In the genomic region with DNA sequence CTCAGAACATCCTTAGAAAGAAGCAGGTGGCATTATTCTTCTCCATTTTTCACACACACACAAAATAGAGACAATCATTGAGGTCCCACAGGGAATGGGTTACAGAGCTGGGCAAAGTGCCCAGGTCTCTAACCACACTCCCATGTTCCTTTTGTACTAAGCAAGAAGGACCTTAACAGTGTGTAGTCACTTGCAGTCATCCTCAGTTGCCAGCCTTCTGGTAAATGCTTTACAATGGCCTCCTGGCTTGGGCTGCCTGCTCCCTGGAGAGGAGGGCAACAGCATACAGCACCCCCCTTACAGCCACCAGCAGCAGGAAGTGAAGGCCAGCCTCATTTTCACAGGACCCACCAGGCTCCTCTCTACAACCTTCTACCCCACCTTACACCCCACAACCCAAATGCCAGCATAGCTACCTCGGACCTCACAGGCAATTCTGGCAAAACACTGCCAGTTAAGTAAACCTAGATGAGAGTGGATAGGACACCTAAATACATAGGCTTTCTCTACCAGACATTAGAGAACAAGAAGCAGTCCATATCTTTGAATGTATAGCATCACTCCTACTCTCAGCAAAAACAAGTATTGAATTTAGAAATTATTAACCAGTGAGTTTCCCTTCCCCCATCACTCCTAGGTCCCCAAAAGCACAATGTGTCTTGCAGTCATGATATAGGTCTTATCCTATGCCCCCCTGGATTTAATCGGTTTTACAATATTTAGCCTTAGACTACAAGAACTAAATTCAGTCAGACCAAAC, we compare ENCODE assay signal across 8 cellular contexts.
DNase-seq lines count a peak whose midpoint lies in the region; ATAC-seq and TF ChIP-seq lines count a peak whose summit lies in the region.

No MANE protein-coding gene starts in this region.

- TF ChIP-seq CTCF in nephron progenitor cell (IDR thresholded peaks at IDR 0.05), result no peak

- H3K4me3 Mint-ChIP-seq in nephron progenitor cell, result no peak overlapping the region

- peaks cover 15% of the 10 kb centered on the region for H3K4me1 Mint-ChIP-seq in nephron progenitor cell

- peak overlapping the region; percentile 22 for H3K27ac Mint-ChIP-seq in nephron progenitor cell

- DNase-seq in DMS 273 (lab: John Stamatoyannopoulos, UW; ENCODE audit: unreplicated experiment) (peak; percentile 56), DMS 273 treated with DMSO at 0.1 percent for 48 hours (lab: John Stamatoyannopoulos, UW) (no peak), UCSD-AML1 (lab: John Stamatoyannopoulos, UW; ENCODE audit: unreplicated experiment) (peak; percentile 17), nephron progenitor cell (no peak), NK-92 (lab: John Stamatoyannopoulos, UW; ENCODE audit: unreplicated experiment) (no peak)
- no peak for DNase-seq in activated CD4-positive, alpha-beta T cell treated with anti-CD3 and anti-CD28 coated beads for 1 hour

- H3K9me3 Mint-ChIP-seq in nephron progenitor cell, result no peaks in the 10 kb centered on the region

- ATAC-seq in HG03432 (IDR thresholded peaks at IDR 0.05; ENCODE audit: unreplicated experiment) (peak; percentile 63), HG03095 (IDR thresholded peaks at IDR 0.05; ENCODE audit: unreplicated experiment) (no peak)

- H3K36me3 Mint-ChIP-seq in nephron progenitor cell (ENCODE audit: low read depth), result peaks cover 29% of the 10 kb centered on the region

- H3K27me3 Mint-ChIP-seq in nephron progenitor cell (ENCODE audit: low read depth, poor library complexity), result no peaks in the 10 kb centered on the region

Comparison
In these comparisons a context has a peak if more than half of its experiments do, and no peak if none do; other contexts are left out.
1. DNase-seq: peak in DMS 273 (single experiment) and UCSD-AML1 (single experiment); none in DMS 273 treated with DMSO at 0.1 percent for 48 hours (single experiment), nephron progenitor cell (single experiment), activated CD4-positive, alpha-beta T cell treated with anti-CD3 and anti-CD28 coated beads for 1 hour (single experiment) and NK-92 (single experiment).